1 cellular context compared by ENCODE assay signal in genomic region chr12:122518908-122519307, GRCh38.
TF ChIP-seq lines count a peak whose summit lies in the region.

No MANE protein-coding gene starts in this region.

TF ChIP-seq in IMR-90, 13 proteins besides CTCF, POLR2A, EP300 and RAD21 (continued from another document):
- no peak for TF ChIP-seq SMC3 (IDR thresholded peaks at IDR 0.05; ENCODE audit: low read depth, low read length)
TF ChIP-seq in IMR-90: peak in this region for 1.
